Comparison of ENCODE assay signal across 8 cellular contexts in genomic region chr18:48827321-48828200, GRCh38.
DNase-seq lines count a peak whose midpoint lies in the region; ATAC-seq, FAIRE-seq and TF ChIP-seq lines count a peak whose summit lies in the region.

No MANE protein-coding gene starts in this region.

- FAIRE-seq in astrocyte (lab: Jason Lieb, UNC) (peak; percentile 75), kidney (lab: Jason Lieb, UNC) (no peak)

- peak; percentile 6 for DNase-seq in activated T-cell treated with anti-CD3 and anti-CD28 coated beads, Interleukin-2, amount 50 U/mL, for 1 hour
- no peak for DNase-seq in activated T-cell treated with anti-CD3 and anti-CD28 coated beads, Interleukin-2, amount 50 U/mL, for 72 hours
- DNase-seq in astrocyte (ENCODE audit: low read depth): peak; percentile 68
- DNase-seq in kidney: peak; percentile 67
- DNase-seq in transverse colon: no peak
- DNase-seq in CD1c-positive myeloid dendritic cell (ENCODE audit: extremely low spot score): no peak
- DNase-seq in pons (ENCODE audit: low spot score): no peak

- H3K27me3 Mint-ChIP-seq in activated T-cell treated with anti-CD3 and anti-CD28 coated beads, Interleukin-2, amount 50 U/mL, for 72 hours (ENCODE audit: low read depth): no peaks in the 10 kb centered on the region
- no peaks in the 10 kb centered on the region for H3K27me3 Mint-ChIP-seq in astrocyte (ENCODE audit: low read depth, unreplicated experiment)

- no peak for TF ChIP-seq CTCF in astrocyte (IDR thresholded peaks at IDR 0.05; ENCODE audit: insufficient read depth, low read depth, low read length)
- TF ChIP-seq CTCF in kidney (IDR thresholded peaks at IDR 0.05; ENCODE audit: borderline replicate concordance, extremely low read depth, insufficient read depth): no peak
- no peak for TF ChIP-seq CTCF in transverse colon (IDR thresholded peaks at IDR 0.05)

- H4K20me1 ChIP-seq in astrocyte (ENCODE audit: insufficient read depth, low read length): no peaks in the 10 kb centered on the region

- intact Hi-C loops in kidney (cut with DNase I) (no loop called here), transverse colon (cut with DNase I; ENCODE audit: low total_unique reads) (no loop called here)

- no peak overlapping the region for H3K27ac Mint-ChIP-seq in activated T-cell treated with anti-CD3 and anti-CD28 coated beads, Interleukin-2, amount 50 U/mL, for 72 hours
- peak overlapping the region; percentile 88 for H3K27ac Mint-ChIP-seq in astrocyte (ENCODE audit: unreplicated experiment)

- H3K4me1 ChIP-seq in astrocyte (ENCODE audit: insufficient read depth, low read length) (peaks cover 57% of the 10 kb centered on the region), kidney (ENCODE audit: control insufficient read depth in 1 of 2, insufficient read depth in 1 of 2, low read depth in 1 of 2, low read length in 2 of 2) (peaks cover 33 to 35% of the 10 kb centered on the region in 2 donors), transverse colon (peaks cover 14 to 32% (median 23%) of the 10 kb centered on the region in 4 donors)

- H3K9me3 ChIP-seq in astrocyte (ENCODE audit: insufficient read depth, low read depth, low read length): no peaks in the 10 kb centered on the region
- peaks cover 0 to 5% of the 10 kb centered on the region in 2 donors for H3K9me3 ChIP-seq in kidney (ENCODE audit: control insufficient read depth in 1 of 2, low read length in 2 of 2)
- H3K9me3 ChIP-seq in transverse colon: no peaks in the 10 kb centered on the region

- H3K36me3 ChIP-seq in astrocyte (ENCODE audit: insufficient read depth, low read length) (no peaks in the 10 kb centered on the region), kidney (ENCODE audit: control insufficient read depth in 1 of 2, insufficient read depth in 2 of 2, low read length in 2 of 2) (no peaks in the 10 kb centered on the region), transverse colon (no peaks in the 10 kb centered on the region)

- peak overlapping the region; percentile 53 for H3K27ac ChIP-seq in astrocyte (ENCODE audit: low read depth, low read length)
- peak overlapping the region; percentile 71 to 76 for H3K27ac ChIP-seq in kidney (ENCODE audit: low read depth in 2 of 2, low read length in 2 of 2)
- H3K27ac ChIP-seq in transverse colon: peak overlapping the region; percentile 14 to 57 (median 47)

- no peaks in the 10 kb centered on the region for H3K9me3 Mint-ChIP-seq in activated T-cell treated with anti-CD3 and anti-CD28 coated beads, Interleukin-2, amount 50 U/mL, for 72 hours
- H3K9me3 Mint-ChIP-seq in astrocyte (ENCODE audit: unreplicated experiment): peaks cover 8% of the 10 kb centered on the region

- no peak for ATAC-seq in activated T-cell treated with anti-CD3 and anti-CD28 coated beads, Interleukin-2, amount 50 U/mL, for 72 hours (replicated peaks in 1 of 2)
- no peak for ATAC-seq in HG03196 (IDR thresholded peaks at IDR 0.05; ENCODE audit: unreplicated experiment)

- H3K4me3 ChIP-seq in astrocyte (ENCODE audit: insufficient read depth, low read depth, low read length) (peak overlapping the region; percentile 28), kidney (ENCODE audit: low read length in 2 of 2) (peak overlapping the region in 1 of 2 donors; percentile 41), transverse colon (no peak overlapping the region)

- H3K79me2 ChIP-seq in astrocyte (ENCODE audit: insufficient read depth, low read length): peaks cover 11% of the 10 kb centered on the region

- 37 to 45% methylated on average over 5 to 21 of the region's 21 CpGs for WGBS in transverse colon (ENCODE audit: low coverage in 1 of 2), 2 donors

- no peak for TF ChIP-seq POLR2A in transverse colon (IDR thresholded peaks at IDR 0.05)

- TF ChIP-seq EP300 in transverse colon (IDR thresholded peaks at IDR 0.05; ENCODE audit: low read depth): no peak

- H3K36me3 Mint-ChIP-seq in activated T-cell treated with anti-CD3 and anti-CD28 coated beads, Interleukin-2, amount 50 U/mL, for 72 hours (ENCODE audit: insufficient read depth in 2 of 2): no peaks in the 10 kb centered on the region
- H3K36me3 Mint-ChIP-seq in astrocyte (ENCODE audit: low read depth, unreplicated experiment): peaks cover 37% of the 10 kb centered on the region

- peaks cover 14% of the 10 kb centered on the region for H3K4me1 Mint-ChIP-seq in activated T-cell treated with anti-CD3 and anti-CD28 coated beads, Interleukin-2, amount 50 U/mL, for 72 hours (ENCODE audit: low read depth)
- peaks cover 68% of the 10 kb centered on the region for H3K4me1 Mint-ChIP-seq in astrocyte (ENCODE audit: low read depth, unreplicated experiment)

- H3K9ac ChIP-seq in astrocyte (ENCODE audit: low read length): peak overlapping the region; percentile 51
- H3K9ac ChIP-seq in kidney (ENCODE audit: low read length in 2 of 2): peak overlapping the region; percentile 33 to 49

- H3K4me3 Mint-ChIP-seq in activated T-cell treated with anti-CD3 and anti-CD28 coated beads, Interleukin-2, amount 50 U/mL, for 72 hours: no peak overlapping the region
- H3K4me3 Mint-ChIP-seq in astrocyte (ENCODE audit: unreplicated experiment): peak overlapping the region; percentile 27

- in situ Hi-C loops in transverse colon (cut with MboI; ENCODE audit: low pct_ligation_motif_present in 1 of 4, low pct_unique_long_range_greater_than_20kb in 1 of 4, low sequenced_read_pairs in 3 of 4): no loop called here

- H3K4me2 ChIP-seq in astrocyte (ENCODE audit: low read length): peak overlapping the region; percentile 77

- no peak overlapping the region for H2AFZ ChIP-seq in astrocyte (ENCODE audit: low read depth, low read length)

- no peaks in the 10 kb centered on the region for H3K27me3 ChIP-seq in astrocyte (ENCODE audit: insufficient read depth, low read length)
- no peaks in the 10 kb centered on the region for H3K27me3 ChIP-seq in transverse colon

Comparison
In these comparisons a context has a peak if more than half of its experiments do, and no peak if none do; other contexts are left out.
1. DNase-seq: peak in activated T-cell treated with anti-CD3 and anti-CD28 coated beads, Interleukin-2, amount 50 U/mL, for 1 hour (single experiment), astrocyte (single experiment) and kidney (single experiment); none in activated T-cell treated with anti-CD3 and anti-CD28 coated beads, Interleukin-2, amount 50 U/mL, for 72 hours (0 of 2), transverse colon (single experiment), CD1c-positive myeloid dendritic cell (single experiment) and pons (single experiment).
2. Peak in every context shown above with its lines, with median percentiles within 50 percentile points of each other: H3K27ac ChIP-seq.